Comparison of ENCODE assay signal across 13 cellular contexts in the genomic region with DNA sequence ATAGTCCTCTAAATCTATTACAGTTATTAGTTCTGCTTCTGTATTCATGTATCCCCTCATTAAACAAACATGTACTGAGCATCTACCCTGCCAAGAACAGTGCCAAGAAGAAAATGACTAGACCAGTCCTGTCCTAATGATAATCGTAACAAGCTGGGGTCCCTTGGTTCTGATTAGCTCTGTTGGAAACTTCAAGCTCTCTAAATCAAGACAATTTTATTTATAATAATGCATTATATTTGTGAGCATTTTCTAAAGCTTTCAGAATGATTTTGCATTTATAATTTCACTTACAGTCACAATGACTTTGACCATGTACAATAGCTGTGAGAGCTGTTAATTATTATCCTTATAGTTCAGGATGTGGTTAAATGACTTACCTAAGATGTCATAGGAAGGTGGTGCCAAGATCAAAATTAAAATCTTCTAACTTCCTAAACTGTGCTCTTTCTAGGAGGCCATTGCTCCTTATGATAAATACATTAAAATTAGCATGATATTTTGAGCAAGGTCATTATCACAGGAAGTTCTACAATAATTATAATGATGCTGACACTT.
A peak's percentile ranks its signal among the peaks of the same experiment; 100 is the strongest.
DNase-seq lines count a peak whose midpoint lies in the region; ATAC-seq lines count a peak whose summit lies in the region.
"Had no signal": no experiment of that assay in that cellular context is flagged by ENCODE, and none has a peak within 500 bp of the region (broad histone marks: within the 10 kb centered on the region; RNA-seq: fewer than 3 reads in every experiment).

No MANE protein-coding gene starts in this region.

- H3K4me1 Mint-ChIP-seq in effector memory CD8-positive, alpha-beta T cell (ENCODE audit: low read depth in 2 of 2): no peaks in the 10 kb centered on the region

- peaks cover 0 to 20% of the 10 kb centered on the region in 2 donors for H3K27me3 Mint-ChIP-seq in effector memory CD8-positive, alpha-beta T cell

- H3K9me3 Mint-ChIP-seq in effector memory CD8-positive, alpha-beta T cell: no peaks in the 10 kb centered on the region

- H3K27ac Mint-ChIP-seq in effector memory CD8-positive, alpha-beta T cell: no peak overlapping the region
- H3K27ac Mint-ChIP-seq: activated T-helper 2 cell treated with anti-CD3 and anti-CD28 coated beads, Interferon-gamma antibody, Interleukin-2, Interleukin-4, amounts not matched to agents 10 μg/mL and 5 μg/mL and 100 μg/mL, durations not matched to agents 14 hours and 24 hours and 36 hours had no signal

- H3K4me3 Mint-ChIP-seq in effector memory CD8-positive, alpha-beta T cell: no peak overlapping the region

- DNase-seq in glomerular visceral epithelial cell (ENCODE audit: extremely low spot score) (peak; percentile 54), SHP77 treated with DMSO at 0.1 percent for 48 hours (lab: John Stamatoyannopoulos, UW) (no peak), amygdala (lab: John Stamatoyannopoulos, UW) (no peak)
- DNase-seq in effector memory CD8-positive, alpha-beta T cell: no peak
- no peak for DNase-seq in effector CD4-positive, alpha-beta T cell
- DNase-seq: left lung; NCI-H1694 treated with DMSO at 0.1 percent for 48 hours; occipital lobe; stimulated activated CD4-positive, alpha-beta T cell treated with anti-CD3 and anti-CD28 coated beads, Interleukin-2, amount 100 ng/mL, for 24 hours had no signal

- ATAC-seq in GM18873 (IDR thresholded peaks at IDR 0.05; ENCODE audit: low FRiP score, unreplicated experiment) (peak; percentile 88), GM21737 (IDR thresholded peaks at IDR 0.05; ENCODE audit: unreplicated experiment) (peak; percentile 83), HG03354 (IDR thresholded peaks at IDR 0.05; ENCODE audit: poor library complexity, severe bottlenecking, unreplicated experiment) (peak; percentile 96)
- ATAC-seq in effector memory CD8-positive, alpha-beta T cell (replicated peaks): no peak
- ATAC-seq: left lung had no signal

- H3K36me3 Mint-ChIP-seq in effector memory CD8-positive, alpha-beta T cell (ENCODE audit: insufficient read depth): no peaks in the 10 kb centered on the region
